In the genomic region with DNA sequence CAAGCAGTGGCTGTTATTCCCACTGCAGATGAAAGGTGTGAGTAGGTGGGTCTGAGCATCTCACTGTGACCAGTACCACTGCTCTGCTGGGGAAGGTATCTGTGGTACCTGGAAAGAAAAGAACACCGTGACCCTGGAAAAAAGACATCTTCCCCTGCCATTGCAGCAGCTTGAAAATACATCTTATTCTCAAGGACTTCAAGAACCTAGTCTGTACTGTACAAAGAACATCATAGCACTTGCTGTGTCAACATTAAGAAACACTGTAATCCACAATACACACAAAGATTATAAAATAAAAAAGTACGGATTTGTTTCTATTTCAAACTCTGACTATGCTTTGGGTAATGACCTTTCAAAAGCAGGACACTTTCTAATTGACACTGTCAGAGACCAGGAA, we compare ENCODE assay signal across 22 cellular contexts. TPM values are rescaled to one million over a fixed set of nuclear protein-coding genes. Genes with fewer than 3 reads are reported as not detected.
"Had no signal": no experiment of that assay in that cellular context is flagged by ENCODE, and none has a peak within 500 bp of the region (broad histone marks: within the 10 kb centered on the region; RNA-seq: fewer than 3 reads in every experiment).

No MANE protein-coding gene starts in this region.

- H3K27me3 Mint-ChIP-seq: activated naive CD8-positive, alpha-beta T cell; brain; naive thymus-derived CD4-positive, alpha-beta T cell; stimulated activated naive CD8-positive, alpha-beta T cell treated with anti-CD3 and anti-CD28 coated beads, Interleukin-15, Interleukin-2, amounts not matched to agents 100 ng/mL and 50 ng/mL, for 24 hours had no signal

- H3K4me3 ChIP-seq: ascending aorta, cardiac muscle cell, coronary artery, esophagus muscularis mucosa, heart left ventricle, right lobe of liver, thoracic aorta had no signal

- H3K9me3 Mint-ChIP-seq: brain; mesothelial cell of epicardium; stimulated activated naive CD8-positive, alpha-beta T cell treated with anti-CD3 and anti-CD28 coated beads, Interleukin-15, Interleukin-2, amounts not matched to agents 100 ng/mL and 50 ng/mL, for 24 hours had no signal

- H3K27me3 ChIP-seq: ascending aorta, cardiac muscle cell, esophagus muscularis mucosa, foreskin keratinocyte, heart left ventricle, right lobe of liver had no signal

- H3K27ac ChIP-seq: ascending aorta, cardiac muscle cell, coronary artery, esophagus muscularis mucosa, foreskin keratinocyte, heart left ventricle, right lobe of liver, thoracic aorta had no signal

- FAIRE-seq: urothelium cell line had no signal

- ATAC-seq: foreskin keratinocyte; heart left ventricle; naive thymus-derived CD4-positive, alpha-beta T cell; right lobe of liver had no signal

- H3K9me3 ChIP-seq: ascending aorta, esophagus muscularis mucosa, heart left ventricle, right lobe of liver, thoracic aorta had no signal

- DNase-seq: activated CD4-positive, alpha-beta T cell treated with anti-CD3 and anti-CD28 coated beads for 4 hours; activated CD4-positive, alpha-beta T cell treated with anti-CD3 and anti-CD28 coated beads, Interleukin-2, amount 50 U/mL, for 4 hours; activated CD8-positive, alpha-beta memory T cell treated with anti-CD3 and anti-CD28 coated beads for 24 hours; activated effector memory CD4-positive, alpha-beta T cell treated with Interleukin-2 at 50 U/mL for 16 hours; activated naive CD4-positive, alpha-beta T cell treated with Interleukin-2 at 50 U/mL for 16 hours; foreskin keratinocyte; heart left ventricle; hypothalamus; naive thymus-derived CD4-positive, alpha-beta T cell; right lobe of liver; stimulated activated CD4-positive, alpha-beta T cell treated with anti-CD3 and anti-CD28 coated beads, Interleukin-4, amount 100 ng/mL, for 1 hour; trophoblast cell had no signal

- H3K36me3 Mint-ChIP-seq: mesothelial cell of epicardium had no signal

- H3K27ac Mint-ChIP-seq: activated naive CD8-positive, alpha-beta T cell; brain; mesothelial cell of epicardium had no signal

- H3K4me1 Mint-ChIP-seq: brain, mesothelial cell of epicardium had no signal

- H3K36me3 ChIP-seq: cardiac muscle cell, right lobe of liver, thoracic aorta had no signal

- H3K4me3 Mint-ChIP-seq: activated naive CD8-positive, alpha-beta T cell; brain; mesothelial cell of epicardium; stimulated activated naive CD8-positive, alpha-beta T cell treated with anti-CD3 and anti-CD28 coated beads, Interleukin-15, Interleukin-2, amounts not matched to agents 100 ng/mL and 50 ng/mL, for 24 hours had no signal

- H3K4me1 ChIP-seq: ascending aorta, esophagus muscularis mucosa, foreskin keratinocyte, right lobe of liver had no signal

RNA-seq across cellular contexts. Expression of a gene that starts 28.9 kb away (rescaled TPM):
- total RNA-seq: ascending aorta had no signal
